28 cellular contexts compared by ENCODE assay signal in the genomic region with DNA sequence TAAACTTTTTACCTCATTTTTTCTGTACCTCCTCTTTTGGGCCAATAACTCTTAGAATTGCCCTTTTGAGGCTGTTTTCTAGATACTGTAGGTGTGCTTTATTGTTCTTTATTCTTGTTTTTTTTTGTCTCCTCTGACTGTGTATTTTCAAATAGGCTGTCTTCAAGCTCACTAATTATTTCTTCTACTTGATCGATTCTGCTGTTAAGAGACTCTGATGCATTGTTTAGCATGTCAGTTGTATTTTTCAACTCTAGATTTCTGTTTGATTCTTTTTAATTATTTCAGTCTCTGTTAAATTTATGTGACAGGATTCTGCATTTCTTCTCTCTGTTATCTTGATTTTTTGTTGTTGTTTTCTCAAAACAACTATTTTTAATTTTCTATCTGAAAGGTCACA.
"Had no signal": no experiment of that assay in that cellular context is flagged by ENCODE, and none has a peak within 500 bp of the region (broad histone marks: within the 10 kb centered on the region; RNA-seq: fewer than 3 reads in every experiment).

No MANE protein-coding gene starts in this region.

- H3K4me3 Mint-ChIP-seq: dendritic cell treated with granulocyte-macrophage colony-stimulating factor and Interleukin-4, amounts not matched to agents 40 ng/mL and 50 ng/mL, for 4 days; effector memory CD8-positive, alpha-beta T cell; endodermal cell; mesothelial cell of epicardium; naive B cell had no signal

- H3K36me3 ChIP-seq: colonic mucosa, gastrocnemius medialis, lower lobe of right lung had no signal

- H3K27me3 ChIP-seq: colonic mucosa, esophagus squamous epithelium, gastrocnemius medialis, heart right ventricle, left lung had no signal

- H3K9me3 ChIP-seq: colonic mucosa, gastrocnemius medialis had no signal

- ATAC-seq: effector memory CD8-positive, alpha-beta T cell; esophagus mucosa; gastrocnemius medialis; heart right ventricle; left cardiac atrium; left lung; left ventricle myocardium superior; lower lobe of right lung; mucosa of descending colon had no signal

- H3K4me1 Mint-ChIP-seq: endodermal cell, mesothelial cell of epicardium, naive B cell had no signal

- H3K27ac Mint-ChIP-seq: dendritic cell treated with granulocyte-macrophage colony-stimulating factor and Interleukin-4, amounts not matched to agents 40 ng/mL and 50 ng/mL, for 4 days; effector memory CD8-positive, alpha-beta T cell; endodermal cell; mesothelial cell of epicardium; naive B cell had no signal

- H3K27ac ChIP-seq: colonic mucosa, epithelial cell of prostate, esophagus squamous epithelium, gastrocnemius medialis, heart right ventricle, left lung, lower lobe of right lung had no signal

- H3K4me3 ChIP-seq: colonic mucosa, esophagus squamous epithelium, gastrocnemius medialis, heart right ventricle, left lung, lower lobe of right lung, mucosa of descending colon had no signal

- H3K27me3 Mint-ChIP-seq: dendritic cell treated with granulocyte-macrophage colony-stimulating factor and Interleukin-4, amounts not matched to agents 40 ng/mL and 50 ng/mL, for 4 days had no signal

- H3K4me1 ChIP-seq: colonic mucosa, esophagus squamous epithelium, gastrocnemius medialis, heart right ventricle, left lung, lower lobe of right lung had no signal

- FAIRE-seq: endometrium, islet of Langerhans, keratinocyte had no signal

- DNase-seq: colonic mucosa; cortex of kidney; effector CD8-positive, alpha-beta T cell; effector memory CD8-positive, alpha-beta T cell; endodermal cell; erythroblast; esophagus squamous epithelium; foreskin fibroblast; foreskin melanocyte; gastrocnemius medialis; glutamatergic neuron; head of caudate nucleus; heart right ventricle; hippocampal formation; left cardiac atrium; left lung; left ventricle myocardium superior; lower lobe of right lung; mesenchymal stem cell; mucosa of descending colon; naive B cell had no signal
